8 cellular contexts compared by ENCODE assay signal in genomic region chr1:10399487-10399917, GRCh38. TPM values are rescaled to one million over a fixed set of nuclear protein-coding genes. Genes with fewer than 3 reads are reported as not detected.
DNase-seq lines count a peak whose midpoint lies in the region; ATAC-seq, FAIRE-seq and TF ChIP-seq lines count a peak whose summit lies in the region.

No MANE protein-coding gene starts in this region.

- H3K27me3 ChIP-seq in mucosa of rectum (ENCODE audit: control insufficient read depth in 2 of 2, insufficient read depth in 2 of 2, low read length in 2 of 2), result no peaks in the 10 kb centered on the region

- H3K36me3 ChIP-seq in mucosa of rectum (ENCODE audit: control insufficient read depth in 2 of 2, insufficient read depth in 2 of 2, low read length in 2 of 2) (peaks cover 13 to 17% of the 10 kb centered on the region in 2 donors), urinary bladder (ENCODE audit: insufficient read depth) (no peaks in the 10 kb centered on the region)

- H3K27ac ChIP-seq in 22Rv1 (peak overlapping the region; percentile 97), mucosa of rectum (ENCODE audit: low read depth in 2 of 2, low read length in 2 of 2) (peak overlapping the region; percentile 92 to 93), urinary bladder (ENCODE audit: low read depth) (no peak overlapping the region)

- peak; percentile 26 for FAIRE-seq in GM12891 (lab: Jason Lieb, UNC)

- no peak for TF ChIP-seq CTCF in 22Rv1 (IDR thresholded peaks at IDR 0.05)
- TF ChIP-seq CTCF in endothelial cell (IDR thresholded peaks at IDR 0.05; ENCODE audit: unreplicated experiment), result no peak

- DNase-seq in GM12891 (ENCODE audit: insufficient read length, low spot score), result no peak
- peak; percentile 44 for DNase-seq in SW480 (ENCODE audit: low spot score)
- DNase-seq in endothelial cell (ENCODE audit: low spot score), result no peak

- H3K9ac ChIP-seq in mucosa of rectum (ENCODE audit: low read depth in 1 of 2, low read length in 2 of 2), result peak overlapping the region; percentile 58 to 88

- no peaks in the 10 kb centered on the region for H3K9me3 Mint-ChIP-seq in endothelial cell (ENCODE audit: unreplicated experiment)

- H3K27ac Mint-ChIP-seq in endothelial cell (ENCODE audit: unreplicated experiment), result peak overlapping the region; percentile 82

- H3K36me3 Mint-ChIP-seq in endothelial cell (ENCODE audit: low read depth, unreplicated experiment), result peaks cover 23% of the 10 kb centered on the region

- no peak for TF ChIP-seq POLR2A in GM12891 (IDR thresholded peaks at IDR 0.05; ENCODE audit: low read depth, low read length)

- no peaks in the 10 kb centered on the region for H3K9me3 ChIP-seq in mucosa of rectum (ENCODE audit: control insufficient read depth in 2 of 2, low read length in 2 of 2)

- H3K4me1 Mint-ChIP-seq in endothelial cell (ENCODE audit: unreplicated experiment), result peaks cover 15% of the 10 kb centered on the region

- H3K27me3 Mint-ChIP-seq in endothelial cell (ENCODE audit: unreplicated experiment), result peaks cover 3% of the 10 kb centered on the region

- under 1% methylated on average over 34 of the region's 34 CpGs for WGBS in urinary bladder

- peak overlapping the region; percentile 97 for H3K4me3 Mint-ChIP-seq in endothelial cell (ENCODE audit: unreplicated experiment)

- ATAC-seq in GM18867 (IDR thresholded peaks at IDR 0.05; ENCODE audit: unreplicated experiment) (no peak), GM21737 (IDR thresholded peaks at IDR 0.05; ENCODE audit: unreplicated experiment) (no peak)

- peaks cover 15 to 21% of the 10 kb centered on the region in 2 donors for H3K4me1 ChIP-seq in mucosa of rectum (ENCODE audit: control insufficient read depth in 2 of 2, insufficient read depth in 2 of 2, low read length in 2 of 2)
- no peaks in the 10 kb centered on the region for H3K4me1 ChIP-seq in urinary bladder (ENCODE audit: insufficient read depth)

- H3K4me3 ChIP-seq in mucosa of rectum (ENCODE audit: low read length in 2 of 2), result peak overlapping the region; percentile 87 to 89
- peak overlapping the region; percentile 74 for H3K4me3 ChIP-seq in urinary bladder (ENCODE audit: low read depth, low read length)

TF ChIP-seq in GM12891, 5 proteins besides CTCF, POLR2A, EP300 and RAD21:
- TF ChIP-seq POU2F2 (IDR thresholded peaks at IDR 0.05; ENCODE audit: low read depth, low read length), result no peak
- no peak for TF ChIP-seq TAF1 (IDR thresholded peaks at IDR 0.05; ENCODE audit: low read depth, low read length)
- no peak for TF ChIP-seq SPI1 (IDR thresholded peaks at IDR 0.05; ENCODE audit: low read depth, low read length)
- TF ChIP-seq PAX5 (IDR thresholded peaks at IDR 0.05; ENCODE audit: insufficient read depth, low read length, severe bottlenecking), result no peak
- TF ChIP-seq POLR2AphosphoS5 (IDR thresholded peaks at IDR 0.05; ENCODE audit: low read depth, low read length), result no peak

RNA-seq across cellular contexts. Expression of gene PGD, which starts 0.6 kb away (rescaled TPM):
- 118 TPM for polyA plus RNA-seq in GM12891 (2012; ENCODE audit: low read depth, missing spikeins)
- 196 TPM for total RNA-seq in endothelial cell (ENCODE audit: unreplicated experiment)
- 19.5 TPM for total RNA-seq in urinary bladder
- 65.3 TPM for polyA plus RNA-seq in urinary bladder

RNA-seq across cellular contexts. Expression of gene CENPS, which starts 30.7 kb away (rescaled TPM):
- 14.6 TPM for polyA plus RNA-seq in GM12891 (2012; ENCODE audit: low read depth, missing spikeins)
- 9.8 TPM for total RNA-seq in endothelial cell (ENCODE audit: unreplicated experiment)
- total RNA-seq in urinary bladder, result 6.1 TPM
- 13.8 TPM for polyA plus RNA-seq in urinary bladder

RNA-seq across cellular contexts. Expression of gene CORT, which starts 50.3 kb away (rescaled TPM):
- 0.32 TPM for polyA plus RNA-seq in GM12891 (2012; ENCODE audit: low read depth, missing spikeins)
- 0.77 TPM for total RNA-seq in endothelial cell (ENCODE audit: unreplicated experiment)
- total RNA-seq in urinary bladder, result 0.26 TPM
- polyA plus RNA-seq in urinary bladder, result 0.43 TPM
